ENCODE assay signal across 16 cellular contexts in the genomic region with DNA sequence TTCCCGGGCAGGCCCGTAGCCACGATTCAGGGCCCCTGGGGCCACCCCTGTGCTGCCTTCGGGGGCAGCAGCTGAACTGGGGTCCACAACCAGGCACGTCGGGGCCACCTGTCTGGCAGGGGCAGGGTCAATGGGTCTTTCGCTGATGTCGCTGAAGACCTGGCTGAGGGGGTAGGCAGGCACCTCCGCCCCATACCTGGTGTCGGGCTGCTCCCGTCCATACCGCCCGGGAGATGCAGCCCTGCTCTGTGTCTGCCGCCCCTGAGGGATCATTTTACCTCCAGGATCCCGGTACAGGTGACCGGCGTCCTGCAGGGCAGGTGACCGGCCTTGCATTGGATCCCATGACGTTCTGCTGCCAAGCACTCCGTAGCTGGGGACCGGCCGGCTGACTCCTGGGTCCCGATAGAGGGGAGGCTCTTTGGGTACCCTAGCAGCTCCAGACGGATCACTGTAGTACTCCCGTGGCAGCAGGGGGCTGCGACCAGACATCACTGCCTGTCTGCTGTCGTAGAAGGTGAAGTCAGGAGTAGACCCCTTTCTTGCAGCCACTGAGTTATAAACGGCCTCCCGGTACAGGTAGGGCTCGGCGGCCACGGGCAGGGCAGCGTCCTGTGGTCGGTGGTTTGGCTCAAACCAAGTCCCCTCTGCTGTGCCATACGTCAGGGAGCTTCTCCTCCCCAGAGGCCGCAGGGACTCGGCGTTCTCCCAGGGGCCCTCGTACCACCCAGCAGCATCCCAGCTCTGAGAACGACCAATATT.
DNase-seq lines count a peak whose midpoint lies in the region; ATAC-seq, FAIRE-seq and TF ChIP-seq lines count a peak whose summit lies in the region.
"Had no signal": no experiment of that assay in that cellular context is flagged by ENCODE, and none has a peak within 500 bp of the region (broad histone marks: within the 10 kb centered on the region; RNA-seq: fewer than 3 reads in every experiment).

No MANE protein-coding gene starts in this region.

- no peak overlapping the region for H2AFZ ChIP-seq in H1 (ENCODE audit: low read length)
- H2AFZ ChIP-seq in neuronal stem cell (ENCODE audit: low read length), result no peak overlapping the region
- H2AFZ ChIP-seq: PC-9 had no signal

- no peak overlapping the region for H3K4me2 ChIP-seq in H1 (ENCODE audit: insufficient read depth in 1 of 2, low read depth in 2 of 2, low read length in 2 of 2)
- H3K4me2 ChIP-seq in neuronal stem cell (ENCODE audit: insufficient read depth, low read length, poor library complexity, severe bottlenecking), result no peak overlapping the region
- H3K4me2 ChIP-seq: A549, KMS-11, PC-9 had no signal

- H3K9me3 ChIP-seq in H1 (ENCODE audit: insufficient read depth in 2 of 2, low read depth in 1 of 2, low read length in 1 of 2) (no peaks in the 10 kb centered on the region), neuronal stem cell (replicated peaks in 1 of 2; ENCODE audit: control insufficient read depth in 2 of 2, insufficient read depth in 1 of 2, low read depth in 1 of 2, low read length in 2 of 2) (no peaks in the 10 kb centered on the region), esophagus squamous epithelium (no peaks in the 10 kb centered on the region)
- H3K9me3 ChIP-seq: A549 had no signal

- intact Hi-C loops in left ventricle myocardium superior (cut with micrococcal nuclease) (no loop called here), Right ventricle myocardium superior (cut with DNase I) (no loop called here), esophagus squamous epithelium (cut with DNase I) (no loop called here)

- H2BK120ac ChIP-seq in H1 (replicated peaks; ENCODE audit: low read depth, low read length) (no peak overlapping the region), neuronal stem cell (ENCODE audit: low read depth, low read length) (no peak overlapping the region)

- peaks cover 0 to 10% (median 4%) of the 10 kb centered on the region in 4 experiments; a peak in 6 of 7 replicates for H3K4me1 ChIP-seq in H1 (replicated peaks in 1 of 4; ENCODE audit: control insufficient read depth in 3 of 4, insufficient read depth in 4 of 4, low read length in 3 of 4)
- H3K4me1 ChIP-seq in neuronal stem cell (ENCODE audit: control insufficient read depth in 2 of 2, insufficient read depth in 1 of 2, low read depth in 1 of 2, low read length in 2 of 2), result peaks cover 0 to 15% of the 10 kb centered on the region in 2 donors
- peaks cover 13 to 53% (median 13%) of the 10 kb centered on the region in 3 donors for H3K4me1 ChIP-seq in esophagus squamous epithelium

- DNase-seq in left ventricle myocardium superior, result peak; percentile 18
- no peak for DNase-seq in Right ventricle myocardium superior
- DNase-seq in H1 (ENCODE audit: low read depth in 1 of 2, low spot score in 2 of 2), result no peak
- DNase-seq in neuronal stem cell (ENCODE audit: low spot score), result no peak
- DNase-seq in esophagus squamous epithelium (lab: John Stamatoyannopoulos, UW), result no peak
- no peak for DNase-seq in NCI-H1105 treated with DMSO at 0.1 percent for 48 hours (lab: John Stamatoyannopoulos, UW)
- no peak for DNase-seq in activated naive CD4-positive, alpha-beta T cell treated with Interleukin-2 at 50 U/mL for 16 hours
- DNase-seq in HCEC 1CT, result no peak
- DNase-seq: DMS79 treated with DMSO at 0.1 percent for 48 hours, NCI-H146, NCI-H2081, NCI-H774, PC-9 had no signal

- no peak for FAIRE-seq in H1 (lab: Jason Lieb, UNC)
- FAIRE-seq: A549, HepG2 had no signal

- peaks cover 9 to 99% of the 10 kb centered on the region in 2 experiments for H3K79me2 ChIP-seq in H1 (ENCODE audit: control insufficient read depth in 1 of 2, insufficient read depth in 2 of 2, low read length in 2 of 2)

- no peak for TF ChIP-seq RAD21 in H1 (IDR thresholded peaks at IDR 0.05 in 1 of 2, conservative IDR thresholded peaks at IDR 0.05 in 1 of 2; ENCODE audit: low read depth in 2 of 2, low read length in 2 of 2)

- H3K4me3 ChIP-seq in H1 (ENCODE audit: extremely low read depth in 1 of 4, insufficient read depth in 2 of 4, low read depth in 3 of 4, low read length in 4 of 4) (no peak overlapping the region), neuronal stem cell (ENCODE audit: low read length in 2 of 2) (no peak overlapping the region), esophagus squamous epithelium (no peak overlapping the region)
- H3K4me3 ChIP-seq: A549, PC-9 had no signal

- no peak overlapping the region for H4K5ac ChIP-seq in H1 (ENCODE audit: insufficient read length, low read depth, low read length)

- H3K27ac ChIP-seq in H1 (ENCODE audit: low read depth, low read length), result no peak overlapping the region
- no peak overlapping the region for H3K27ac ChIP-seq in neuronal stem cell (replicated peaks; ENCODE audit: low read length)
- no peak overlapping the region for H3K27ac ChIP-seq in esophagus squamous epithelium
- H3K27ac ChIP-seq: A549, KMS-11, PC-9 had no signal

- H4K91ac ChIP-seq in H1 (replicated peaks; ENCODE audit: insufficient read length, low read length) (no peak overlapping the region), neuronal stem cell (ENCODE audit: low read depth, low read length, poor library complexity) (no peak overlapping the region)

- H4K20me1 ChIP-seq in H1 (replicated peaks in 1 of 2; ENCODE audit: control insufficient read depth in 1 of 2, insufficient read depth in 2 of 2, low read length in 2 of 2), result peaks cover 39 to 47% of the 10 kb centered on the region in 2 experiments

- H3K4ac ChIP-seq in H1 (replicated peaks; ENCODE audit: insufficient read length, low read depth, low read length), result no peak overlapping the region
- no peak overlapping the region for H3K4ac ChIP-seq in neuronal stem cell (ENCODE audit: low read length)

- H3K27me3 ChIP-seq in H1 (replicated peaks in 1 of 4; ENCODE audit: control insufficient read depth in 3 of 4, extremely low read depth in 1 of 4, insufficient read depth in 3 of 4, low read length in 3 of 4), result no peaks in the 10 kb centered on the region
- H3K27me3 ChIP-seq in neuronal stem cell (ENCODE audit: control insufficient read depth in 3 of 3, insufficient read depth in 3 of 3, low read depth in 1 of 3, low read length in 3 of 3), result no peaks in the 10 kb centered on the region
- no peaks in the 10 kb centered on the region for H3K27me3 ChIP-seq in esophagus squamous epithelium

- H3K23ac ChIP-seq in H1 (ENCODE audit: insufficient read length) (no peak overlapping the region), neuronal stem cell (ENCODE audit: low read depth, low read length, poor library complexity) (no peak overlapping the region)

- H3K79me1 ChIP-seq in H1 (ENCODE audit: low read depth, low read length), result peaks cover 30% of the 10 kb centered on the region
- H3K79me1 ChIP-seq in neuronal stem cell (ENCODE audit: low read depth, low read length), result peaks cover 28% of the 10 kb centered on the region

- no peak overlapping the region for H3K56ac ChIP-seq in H1 (replicated peaks; ENCODE audit: insufficient read length, low read depth, low read length)

- POLR2A ChIA-PET in H1 (lab: Charles Lee; ENCODE audit: partially characterized antibody), result interaction anchor here (1.1 to 1.5 kb wide), 2 partner anchors 18 to 30 kb away, joined by 3 to 4 read pairs; no protein-coding TSS in a partner anchor

- TF ChIP-seq POLR2A in H1 (IDR thresholded peaks at IDR 0.05; ENCODE audit: control extremely low read depth in 1 of 2, low read depth in 2 of 2, low read length in 2 of 2) (no peak), esophagus squamous epithelium (IDR thresholded peaks at IDR 0.05) (no peak)

- H2BK12ac ChIP-seq in H1 (ENCODE audit: low read depth, low read length) (no peak overlapping the region), neuronal stem cell (ENCODE audit: low read length) (no peak overlapping the region)

- CTCF ChIA-PET in H1 (lab: Charles Lee; ENCODE audit: partially characterized antibody), result interaction anchor here (0.6 to 1.8 kb wide), 9 partner anchors 9 to 606 kb away, joined by 3 to 8 read pairs (median 4); no protein-coding TSS in a partner anchor

- TF ChIP-seq CTCF in H1 (IDR thresholded peaks at IDR 0.05; ENCODE audit: control extremely low read depth in 1 of 3, insufficient read depth in 1 of 3, low read depth in 1 of 3, low read length in 3 of 3) (no peak), esophagus squamous epithelium (IDR thresholded peaks at IDR 0.05) (no peak)

- no peaks in the 10 kb centered on the region for H3K23me2 ChIP-seq in H1 (ENCODE audit: low read depth, low read length)

- H3K36me3 ChIP-seq in H1 (ENCODE audit: control insufficient read depth in 2 of 4, insufficient read depth in 4 of 4, low read length in 3 of 4) (peaks cover 6 to 52% (median 23%) of the 10 kb centered on the region in 4 experiments; a peak in 7 of 8 replicates), neuronal stem cell (replicated peaks in 1 of 2; ENCODE audit: control insufficient read depth in 2 of 2, insufficient read depth in 2 of 2, low read length in 2 of 2) (peaks cover 15 to 69% of the 10 kb centered on the region in 2 donors), esophagus squamous epithelium (peaks cover 6 to 43% (median 11%) of the 10 kb centered on the region in 3 donors)

- ATAC-seq in left ventricle myocardium superior (no peak), Right ventricle myocardium superior (ENCODE audit: poor library complexity) (no peak)
- ATAC-seq: A549, HepG2 had no signal

- H3K9ac ChIP-seq in H1 (replicated peaks in 1 of 4; ENCODE audit: extremely low read depth in 1 of 4, low read depth in 3 of 4, low read length in 3 of 4) (no peak overlapping the region), neuronal stem cell (ENCODE audit: low read depth, low read length, poor library complexity) (no peak overlapping the region)
- H3K9ac ChIP-seq: KMS-11 had no signal

- H4K8ac ChIP-seq in H1 (ENCODE audit: extremely low read depth, insufficient read depth, low read length) (peak overlapping the region; percentile 42; the same call in 1 of the 2 replicates), neuronal stem cell (ENCODE audit: low read depth, low read length) (no peak overlapping the region)

- H2BK5ac ChIP-seq in H1 (ENCODE audit: low read depth, low read length), result no peak overlapping the region
- H2BK5ac ChIP-seq in neuronal stem cell (ENCODE audit: low read length), result peak overlapping the region; percentile 16

- H3K14ac ChIP-seq in H1 (ENCODE audit: insufficient read length) (no peak overlapping the region), neuronal stem cell (ENCODE audit: low read length) (peak overlapping the region; percentile 39)

- H2BK15ac ChIP-seq in H1 (ENCODE audit: low read length) (no peak overlapping the region), neuronal stem cell (ENCODE audit: low read length) (no peak overlapping the region)

- H2AK5ac ChIP-seq in H1 (ENCODE audit: low read depth, low read length), result no peak overlapping the region
- H2AK5ac ChIP-seq in neuronal stem cell (ENCODE audit: low read depth, low read length), result peak overlapping the region; percentile 60

- H3K18ac ChIP-seq in H1 (ENCODE audit: extremely low read depth, low read length) (no peak overlapping the region), neuronal stem cell (ENCODE audit: low read length) (peak overlapping the region; percentile 77)

- TF ChIP-seq EP300 in H1 (IDR thresholded peaks at IDR 0.05; ENCODE audit: borderline replicate concordance in 1 of 2, low read depth in 2 of 2, low read length in 2 of 2), result no peak

- 96% methylated on average over 39 of the region's 40 CpGs; no CpG with 5 or more reads in 1 of the 2 experiments for WGBS in H1 (ENCODE audit: extremely low coverage in 1 of 2, insufficient coverage in 1 of 2, insufficient read length in 1 of 2, insufficient replicate concordance in 2 of 2, low coverage in 1 of 2, low lambda C conversion rate in 2 of 2, missing lambda C conversion rate in 1 of 2), 2 experiments
- WGBS in neuronal stem cell (ENCODE audit: extremely low coverage in 2 of 2, insufficient read length in 2 of 2, insufficient replicate concordance in 1 of 2), 2 donors, result no CpG with 5 or more reads among the region's 40 CpGs
- WGBS in esophagus squamous epithelium, 2 donors, result 93 to 94% methylated on average over 7 to 12 of the region's 40 CpGs

- H2BK20ac ChIP-seq in H1 (ENCODE audit: low read length), result no peak overlapping the region
